Comparison of ENCODE assay signal across 17 cellular contexts in genomic region chr5:122755740-122756139, GRCh38. TPM values are rescaled to one million over a fixed set of nuclear protein-coding genes. Genes with fewer than 3 reads are reported as not detected.
A peak's percentile ranks its signal among the peaks of the same experiment; 100 is the strongest.
DNase-seq lines count a peak whose midpoint lies in the region; ATAC-seq and TF ChIP-seq lines count a peak whose summit lies in the region.
"Had no signal": no experiment of that assay in that cellular context is flagged by ENCODE, and none has a peak within 500 bp of the region (broad histone marks: within the 10 kb centered on the region; RNA-seq: fewer than 3 reads in every experiment).

No MANE protein-coding gene starts in this region.

- peaks cover 18% of the 10 kb centered on the region for H3K4me1 ChIP-seq in osteoblast (ENCODE audit: insufficient read depth, low read length)
- H3K4me1 ChIP-seq: A549, vagina had no signal

- no peaks in the 10 kb centered on the region for H3K27me3 ChIP-seq in osteoblast (ENCODE audit: insufficient read depth, low read length)
- H3K27me3 ChIP-seq: vagina had no signal

- no peak for DNase-seq in activated CD4-positive, alpha-beta T cell treated with anti-CD3 and anti-CD28 coated beads, Interleukin-2, amount 10 ng/mL, durations not matched to agents 24 days and 14 days
- no peak for DNase-seq in activated CD4-positive, alpha-beta T cell treated with anti-CD3 and anti-CD28 coated beads, Interleukin-2, amount 50 U/mL, for 1 hour
- DNase-seq in OCI-M1 (lab: John Stamatoyannopoulos, UW): peak; percentile 1
- DNase-seq in osteoblast (ENCODE audit: insufficient read length, low spot score, missing footprints): no peak
- DNase-seq in HPDE6-E6E7 (ENCODE audit: extremely low spot score): no peak
- no peak for DNase-seq in nucleus accumbens (lab: John Stamatoyannopoulos, UW)
- DNase-seq in left lobe of liver (ENCODE audit: low spot score): no peak
- DNase-seq: activated CD4-positive, CD25-positive, alpha-beta regulatory T cell treated with anti-CD3 and anti-CD28 coated beads, Interleukin-2, amount 50 U/mL, for 72 hours; activated CD8-positive, alpha-beta memory T cell treated with anti-CD3 and anti-CD28 coated beads, Interleukin-2, amount 50 U/mL, for 4 hours; activated naive CD4-positive, alpha-beta T cell treated with anti-CD3 and anti-CD28 coated beads, Interleukin-2, amount 50 U/mL, for 16 hours; CD4-positive, alpha-beta T cell; NCI-H187 treated with DMSO at 0.1 percent for 48 hours; right cardiac atrium had no signal

- peak overlapping the region; percentile 34 for H3K27ac Mint-ChIP-seq in activated CD4-positive, alpha-beta T cell treated with anti-CD3 and anti-CD28 coated beads, Interleukin-2, amount 10 ng/mL, durations not matched to agents 24 days and 14 days
- H3K27ac Mint-ChIP-seq in dendritic cell treated with granulocyte-macrophage colony-stimulating factor and Interleukin-4, amounts not matched to agents 40 ng/mL and 50 ng/mL, for 4 days: peak overlapping the region; percentile 94
- H3K27ac Mint-ChIP-seq: CD4-positive, alpha-beta T cell had no signal

- intact Hi-C loops in activated CD4-positive, alpha-beta T cell treated with anti-CD3 and anti-CD28 coated beads, Interleukin-2, amount 10 ng/mL, durations not matched to agents 24 days and 14 days (cut with micrococcal nuclease): no loop called here
- intact Hi-C loops in dendritic cell treated with granulocyte-macrophage colony-stimulating factor and Interleukin-4, amounts not matched to agents 40 ng/mL and 50 ng/mL, for 4 days (cut with micrococcal nuclease): loop anchor here (1.0 kb wide), 1 partner anchor 19 kb away; no protein-coding TSS in a partner anchor

- no peaks in the 10 kb centered on the region for H4K20me1 ChIP-seq in osteoblast (ENCODE audit: insufficient read depth, low read length)

- H3K36me3 Mint-ChIP-seq in activated CD4-positive, alpha-beta T cell treated with anti-CD3 and anti-CD28 coated beads, Interleukin-2, amount 10 ng/mL, durations not matched to agents 24 days and 14 days (ENCODE audit: low read depth): no peaks in the 10 kb centered on the region
- H3K36me3 Mint-ChIP-seq in dendritic cell treated with granulocyte-macrophage colony-stimulating factor and Interleukin-4, amounts not matched to agents 40 ng/mL and 50 ng/mL, for 4 days (ENCODE audit: low read depth): no peaks in the 10 kb centered on the region

- TF ChIP-seq CTCF in osteoblast (IDR thresholded peaks at IDR 0.05; ENCODE audit: extremely low read depth, low read depth, low read length): no peak

- H3K4me1 Mint-ChIP-seq in activated CD4-positive, alpha-beta T cell treated with anti-CD3 and anti-CD28 coated beads, Interleukin-2, amount 10 ng/mL, durations not matched to agents 24 days and 14 days: peaks cover 13% of the 10 kb centered on the region
- peaks cover 49% of the 10 kb centered on the region for H3K4me1 Mint-ChIP-seq in dendritic cell treated with granulocyte-macrophage colony-stimulating factor and Interleukin-4, amounts not matched to agents 40 ng/mL and 50 ng/mL, for 4 days (ENCODE audit: low read depth)

- H3K9me3 Mint-ChIP-seq in activated CD4-positive, alpha-beta T cell treated with anti-CD3 and anti-CD28 coated beads, Interleukin-2, amount 10 ng/mL, durations not matched to agents 24 days and 14 days: no peaks in the 10 kb centered on the region
- H3K9me3 Mint-ChIP-seq in dendritic cell treated with granulocyte-macrophage colony-stimulating factor and Interleukin-4, amounts not matched to agents 40 ng/mL and 50 ng/mL, for 4 days: no peaks in the 10 kb centered on the region
- H3K9me3 Mint-ChIP-seq: CD4-positive, alpha-beta T cell had no signal

- no peaks in the 10 kb centered on the region for H3K36me3 ChIP-seq in osteoblast (ENCODE audit: insufficient read depth, low read length)
- H3K36me3 ChIP-seq: vagina had no signal

- no peak overlapping the region for H3K4me3 ChIP-seq in osteoblast (ENCODE audit: insufficient read depth, low read length)
- H3K4me3 ChIP-seq: A549, vagina had no signal

- H3K4me2 ChIP-seq in osteoblast (ENCODE audit: insufficient read depth, low read length): no peak overlapping the region
- H3K4me2 ChIP-seq: A549 had no signal

- H3K9me3 ChIP-seq in osteoblast (ENCODE audit: low read depth, low read length): no peaks in the 10 kb centered on the region
- H3K9me3 ChIP-seq: A549, vagina had no signal

- ATAC-seq in left lobe of liver: no peak
- ATAC-seq: HepG2 had no signal

- H3K27me3 Mint-ChIP-seq in activated CD4-positive, alpha-beta T cell treated with anti-CD3 and anti-CD28 coated beads, Interleukin-2, amount 10 ng/mL, durations not matched to agents 24 days and 14 days: peaks cover 7% of the 10 kb centered on the region
- no peaks in the 10 kb centered on the region for H3K27me3 Mint-ChIP-seq in dendritic cell treated with granulocyte-macrophage colony-stimulating factor and Interleukin-4, amounts not matched to agents 40 ng/mL and 50 ng/mL, for 4 days

- H2AFZ ChIP-seq in osteoblast (ENCODE audit: low read length): peak overlapping the region; percentile 6

- no peak overlapping the region for H3K4me3 Mint-ChIP-seq in activated CD4-positive, alpha-beta T cell treated with anti-CD3 and anti-CD28 coated beads, Interleukin-2, amount 10 ng/mL, durations not matched to agents 24 days and 14 days
- H3K4me3 Mint-ChIP-seq in dendritic cell treated with granulocyte-macrophage colony-stimulating factor and Interleukin-4, amounts not matched to agents 40 ng/mL and 50 ng/mL, for 4 days: peak overlapping the region; percentile 7
- H3K4me3 Mint-ChIP-seq: CD4-positive, alpha-beta T cell had no signal

- no peak overlapping the region for H3K27ac ChIP-seq in osteoblast (ENCODE audit: low read depth, low read length)
- H3K27ac ChIP-seq: A549, vagina had no signal

- no peaks in the 10 kb centered on the region for H3K79me2 ChIP-seq in osteoblast (ENCODE audit: insufficient read depth, low read length)

RNA-seq across cellular contexts. Expression of gene SNX2, which starts 19.1 kb away (rescaled TPM):
- total RNA-seq in activated CD4-positive, alpha-beta T cell treated with anti-CD3 and anti-CD28 coated beads, Interleukin-2, amount 10 ng/mL, durations not matched to agents 24 days and 14 days: 33.8 and 36.5 TPM in 2 replicates
- total RNA-seq in osteoblast (124 and 128 TPM in 2 replicates), left lobe of liver (25.9 TPM)
